Comparison of ENCODE assay signal across 1 cellular context in the genomic region with DNA sequence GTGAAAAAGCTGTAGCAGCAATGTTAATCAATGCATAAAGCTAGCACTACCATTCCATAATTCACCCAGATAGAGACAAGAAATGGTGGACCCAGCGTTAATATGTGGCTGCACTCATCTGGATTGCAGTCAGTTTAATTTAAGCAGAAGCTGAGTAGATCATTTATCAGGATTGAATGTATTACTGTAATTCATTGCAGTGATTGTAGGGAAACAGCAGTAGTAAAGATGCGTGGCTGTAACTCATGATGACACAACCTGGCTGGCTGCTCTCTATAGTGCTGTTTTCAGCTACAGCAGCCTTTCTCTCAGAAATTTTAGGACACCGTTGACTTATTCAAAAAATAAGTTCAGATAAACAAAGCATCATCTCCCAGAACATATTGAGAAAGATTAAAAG.
TF ChIP-seq lines count a peak whose summit lies in the region.

No MANE protein-coding gene starts in this region.

TF ChIP-seq in H1, 55 proteins besides CTCF, POLR2A, EP300 and RAD21:
- TF ChIP-seq, protein P1, sequence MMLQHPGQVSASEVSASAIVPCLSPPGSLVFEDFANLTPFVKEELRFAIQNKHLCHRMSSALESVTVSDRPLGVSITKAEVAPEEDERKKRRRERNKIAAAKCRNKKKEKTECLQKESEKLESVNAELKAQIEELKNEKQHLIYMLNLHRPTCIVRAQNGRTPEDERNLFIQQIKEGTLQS (IDR thresholded peaks at IDR 0.05; ENCODE audit: insufficient read depth, low read depth, low read length): no peak
- TF ChIP-seq GTF2F1 (IDR thresholded peaks at IDR 0.05; ENCODE audit: borderline replicate concordance, low read depth, low read length) (no peak), RFX5 (IDR thresholded peaks at IDR 0.05; ENCODE audit: borderline replicate concordance, low read depth, low read length) (no peak), YY1 (IDR thresholded peaks at IDR 0.05; ENCODE audit: low read depth, low read length) (no peak), BACH1 (IDR thresholded peaks at IDR 0.05; ENCODE audit: low read length) (no peak), POLR2AphosphoS5 (IDR thresholded peaks at IDR 0.05; ENCODE audit: low read depth, low read length) (no peak), SIX5 (IDR thresholded peaks at IDR 0.05; ENCODE audit: low read depth, low read length) (no peak), EZH2 (IDR thresholded peaks at IDR 0.05; ENCODE audit: low read depth, low read length, severe bottlenecking) (no peak), SIRT6 (IDR thresholded peaks at IDR 0.05; ENCODE audit: low read length) (no peak), ZNF274 (IDR thresholded peaks at IDR 0.05; ENCODE audit: borderline replicate concordance, extremely low read depth, low read length) (no peak), SAP30 (IDR thresholded peaks at IDR 0.05; ENCODE audit: insufficient read depth, insufficient replicate concordance, low read length) (no peak), TAF1 (IDR thresholded peaks at IDR 0.05; ENCODE audit: low read depth, low read length) (no peak), SP2 (IDR thresholded peaks at IDR 0.05; ENCODE audit: low read length) (no peak), MAFK (IDR thresholded peaks at IDR 0.05; ENCODE audit: low read depth, low read length) (no peak), TAF7 (optimal IDR thresholded peaks at IDR 0.05; ENCODE audit: borderline replicate concordance, low read depth, low read length) (no peak), CBX8 (IDR thresholded peaks at IDR 0.05; ENCODE audit: borderline replicate concordance, low read depth, low read length) (no peak)
- TF ChIP-seq, protein P2, sequence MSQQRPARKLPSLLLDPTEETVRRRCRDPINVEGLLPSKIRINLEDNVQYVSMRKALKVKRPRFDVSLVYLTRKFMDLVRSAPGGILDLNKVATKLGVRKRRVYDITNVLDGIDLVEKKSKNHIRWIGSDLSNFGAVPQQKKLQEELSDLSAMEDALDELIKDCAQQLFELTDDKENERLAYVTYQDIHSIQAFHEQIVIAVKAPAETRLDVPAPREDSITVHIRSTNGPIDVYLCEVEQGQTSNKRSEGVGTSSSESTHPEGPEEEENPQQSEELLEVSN (IDR thresholded peaks at IDR 0.05): no peak
- TF ChIP-seq, protein P3, sequence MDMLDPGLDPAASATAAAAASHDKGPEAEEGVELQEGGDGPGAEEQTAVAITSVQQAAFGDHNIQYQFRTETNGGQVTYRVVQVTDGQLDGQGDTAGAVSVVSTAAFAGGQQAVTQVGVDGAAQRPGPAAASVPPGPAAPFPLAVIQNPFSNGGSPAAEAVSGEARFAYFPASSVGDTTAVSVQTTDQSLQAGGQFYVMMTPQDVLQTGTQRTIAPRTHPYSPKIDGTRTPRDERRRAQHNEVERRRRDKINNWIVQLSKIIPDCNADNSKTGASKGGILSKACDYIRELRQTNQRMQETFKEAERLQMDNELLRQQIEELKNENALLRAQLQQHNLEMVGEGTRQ (IDR thresholded peaks at IDR 0.05; ENCODE audit: low read length): no peak
